15 cellular contexts compared by ENCODE assay signal in the genomic region with DNA sequence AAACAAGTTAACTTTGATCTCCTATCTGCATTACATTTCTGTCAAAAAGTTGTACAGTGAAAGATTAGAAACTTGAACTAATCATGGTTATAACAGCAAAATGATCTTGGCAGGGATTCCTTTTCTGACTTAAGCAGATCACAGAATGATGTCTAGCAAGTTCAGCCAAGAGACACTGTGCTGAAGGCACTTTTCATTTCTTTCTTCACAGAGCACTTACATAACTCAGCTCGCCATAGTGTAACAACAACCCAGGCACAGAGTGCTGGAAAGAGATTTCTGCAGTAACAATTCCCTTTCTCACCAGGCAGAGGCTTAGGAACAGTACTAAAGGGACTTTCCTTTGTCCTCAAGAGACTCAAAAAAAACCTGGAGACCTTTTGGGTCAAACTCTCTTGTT. TPM values are rescaled to one million over a fixed set of nuclear protein-coding genes. Genes with fewer than 3 reads are reported as not detected.
A peak's percentile ranks its signal among the peaks of the same experiment; 100 is the strongest.
DNase-seq lines count a peak whose midpoint lies in the region; ATAC-seq and TF ChIP-seq lines count a peak whose summit lies in the region.
"Had no signal": no experiment of that assay in that cellular context is flagged by ENCODE, and none has a peak within 500 bp of the region (broad histone marks: within the 10 kb centered on the region; RNA-seq: fewer than 3 reads in every experiment).

No MANE protein-coding gene starts in this region.

- DNase-seq in GM03348 (ENCODE audit: low spot score) (peak; percentile 22), adipocyte (ENCODE audit: low read depth) (peak; percentile 34), fibroblast of the aortic adventitia (ENCODE audit: low read depth) (peak; percentile 70), sciatic nerve (ENCODE audit: low spot score) (no peak), anterior cingulate cortex (lab: John Stamatoyannopoulos, UW) (no peak), GF-D8 (lab: John Stamatoyannopoulos, UW) (no peak)
- DNase-seq: CD8-positive, alpha-beta memory T cell; KG1; NCI-H1048; NCI-H345; NCI-H69; NK-92 treated with Interleukin-12 subunit alpha and Interleukin-12 subunit beta, amount 100 ng/mL, for 24 hours; SHP77 had no signal

- H3K36me3 ChIP-seq in adipocyte (ENCODE audit: control insufficient read depth, insufficient read depth, low read length, severe bottlenecking): no peaks in the 10 kb centered on the region
- H3K36me3 ChIP-seq: BLaER1 had no signal

- no peak for TF ChIP-seq CTCF in fibroblast of the aortic adventitia (IDR thresholded peaks at IDR 0.05; ENCODE audit: insufficient read depth, low read length)

- intact Hi-C loops in sciatic nerve (cut with DNase I): no loop called here

- no peak overlapping the region for H3K9ac ChIP-seq in adipocyte (ENCODE audit: low read length)
- H3K9ac ChIP-seq: BLaER1 had no signal

- no peaks in the 10 kb centered on the region for H3K27me3 ChIP-seq in adipocyte (replicated peaks; ENCODE audit: control insufficient read depth, insufficient read depth, low read length)
- H3K27me3 ChIP-seq: BLaER1 had no signal

- H3K4me1 ChIP-seq in adipocyte (ENCODE audit: control insufficient read depth, insufficient read depth, low read length): peaks cover 10% of the 10 kb centered on the region

- H3K4me3 ChIP-seq in adipocyte (ENCODE audit: low read length) (no peak overlapping the region), fibroblast of the aortic adventitia (ENCODE audit: low read depth, low read length) (no peak overlapping the region)
- H3K4me3 ChIP-seq: BLaER1 had no signal

- H3K9me3 ChIP-seq in adipocyte (ENCODE audit: control insufficient read depth, low read length): peaks cover 21% of the 10 kb centered on the region

- peak; percentile 96 for ATAC-seq in sciatic nerve
- ATAC-seq in HG03521 (IDR thresholded peaks at IDR 0.05; ENCODE audit: unreplicated experiment): no peak

RNA-seq across cellular contexts. Expression of gene CSRP2, which starts 19.7 kb away (rescaled TPM):
- total RNA-seq in fibroblast of the aortic adventitia (ENCODE audit: low replicate concordance) (6.1 and 26.7 TPM in 2 replicates), sciatic nerve (28.8 TPM)

Comparison
In these comparisons a context has a peak if more than half of its experiments do, and no peak if none do; other contexts are left out.
1. DNase-seq: peak in GM03348 (single experiment), adipocyte (single experiment) and fibroblast of the aortic adventitia (single experiment); none in sciatic nerve (single experiment), anterior cingulate cortex (0 of 58) and GF-D8 (single experiment).